In the genomic region with DNA sequence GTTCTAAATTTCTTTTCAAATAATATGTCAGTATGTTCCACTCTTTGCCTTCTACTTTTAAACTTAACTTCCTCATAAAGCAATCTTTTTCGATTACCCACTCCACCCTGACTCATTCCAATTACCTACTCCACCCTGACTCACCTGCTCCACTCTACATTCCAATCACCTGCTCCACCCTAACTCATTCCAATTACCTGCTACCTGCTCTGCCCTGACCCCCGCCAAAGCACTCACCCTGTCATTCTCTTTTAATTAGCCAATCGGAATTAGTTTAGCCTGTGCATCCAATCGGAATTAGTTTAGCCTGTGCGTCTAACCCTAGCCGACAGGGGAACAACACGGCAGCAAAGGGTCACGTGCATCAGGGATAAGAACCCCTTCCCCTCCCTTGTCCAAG, we compare ENCODE assay signal across 7 cellular contexts. TPM values are rescaled to one million over a fixed set of nuclear protein-coding genes. Genes with fewer than 3 reads are reported as not detected.
A peak's percentile ranks its signal among the peaks of the same experiment; 100 is the strongest.
DNase-seq lines count a peak whose midpoint lies in the region; ATAC-seq and TF ChIP-seq lines count a peak whose summit lies in the region.
"Not testable (repeated sequence)": the region's sequence is repeated elsewhere in the genome, so short reads cannot be mapped to it uniquely, and the experiment has no call there.

No MANE protein-coding gene starts in this region.

- TF ChIP-seq RAD21 in HCT116 (IDR thresholded peaks at IDR 0.05; ENCODE audit: low read depth), result not testable (repeated sequence)

- H4K20me1 ChIP-seq in HCT116 (ENCODE audit: insufficient read depth); PC-3 (ENCODE audit: low read length); mammary epithelial cell (ENCODE audit: insufficient read depth, low read length): not testable (repeated sequence)
- peaks cover 96% of the 10 kb centered on the region for H4K20me1 ChIP-seq in smooth muscle cell (ENCODE audit: low read depth)

- 88% methylated on average over 7 of the region's 8 CpGs for WGBS in mammary epithelial cell (ENCODE audit: low coverage, missing lambda C conversion rate)
- 96% methylated on average over 8 of the region's 8 CpGs for WGBS in smooth muscle cell (ENCODE audit: low lambda C conversion rate)

- not testable (repeated sequence) for BruUV-seq in HCT116 (replicated peaks; lab: Mats Ljungman, UMichigan); PC-3 (replicated peaks; lab: Mats Ljungman, UMichigan); mammary epithelial cell (replicated peaks; lab: Mats Ljungman, UMichigan)

- H3K4me2 ChIP-seq in HCT116 (ENCODE audit: low read length) (peak overlapping the region; percentile 95), PC-3 (ENCODE audit: low read length) (peak overlapping the region; percentile 83), mammary epithelial cell (ENCODE audit: insufficient read depth, low read depth, low read length) (peak overlapping the region; percentile 14)
- not testable (repeated sequence) for H3K4me2 ChIP-seq in smooth muscle cell

- in situ Hi-C loops in mammary epithelial cell (cut with MboI; ENCODE audit: low sequenced_read_pairs in 2 of 2), result not testable (repeated sequence)

- RAD21 ChIA-PET in HCT116 (lab: Charles Lee; ENCODE audit: low non-redundant PET in 1 of 2, low total read pairs in 2 of 2, uncharacterized antibody in 2 of 2, unreplicated experiment in 2 of 2), result not testable (repeated sequence)

- H3F3A ChIP-seq in PC-3 (ENCODE audit: low read length, unreplicated experiment); smooth muscle cell (ENCODE audit: low read depth): not testable (repeated sequence)

- peak; percentile 84 for DNase-seq in HCT116 (ENCODE audit: low read depth, low spot score)
- DNase-seq in PC-3, result peak; percentile 80
- peak; percentile 40 to 65 for DNase-seq in SW 1271 (lab: John Stamatoyannopoulos, UW)
- DNase-seq in mammary epithelial cell, result peak; percentile 35
- DNase-seq in epithelial cell of prostate (ENCODE audit: low read depth, low spot score), result peak; percentile 16
- not testable (repeated sequence) for DNase-seq in left lung; smooth muscle cell (lab: John Stamatoyannopoulos, UW; ENCODE audit: unreplicated experiment)

- intact Hi-C loops in HCT116 (cut with micrococcal nuclease), result loop anchor here (1.0 kb wide), 1 partner anchor 60 kb away; a partner anchor contains a TSS
- intact Hi-C loops in PC-3 (cut with micrococcal nuclease); mammary epithelial cell (cut with micrococcal nuclease); left lung (cut with DNase I): not testable (repeated sequence)

- H3K36me3 ChIP-seq in HCT116 (ENCODE audit: control insufficient read depth in 1 of 2, insufficient read depth in 2 of 2, low read length in 2 of 2); PC-3 (ENCODE audit: low read depth, low read length); mammary epithelial cell (ENCODE audit: insufficient read depth, low read length); smooth muscle cell (ENCODE audit: low read depth): not testable (repeated sequence)
- H3K36me3 ChIP-seq in left lung, result peaks cover 0 to 19% of the 10 kb centered on the region in 2 donors

- not testable (repeated sequence) for H3K9me3 ChIP-seq in HCT116 (ENCODE audit: control insufficient read depth in 1 of 2, insufficient read depth in 1 of 2, low read depth in 1 of 2, low read length in 2 of 2); PC-3 (ENCODE audit: low read length); mammary epithelial cell (replicated peaks; ENCODE audit: insufficient read depth, low read length); smooth muscle cell (replicated peaks; ENCODE audit: low read depth)
- H3K9me3 ChIP-seq in left lung, result peaks cover 0 to 14% of the 10 kb centered on the region in 2 donors

- H3K4me1 ChIP-seq in HCT116 (ENCODE audit: control insufficient read depth in 1 of 2, insufficient read depth in 2 of 2, low read length in 2 of 2) (peaks cover 44 to 93% of the 10 kb centered on the region in 2 experiments), PC-3 (ENCODE audit: insufficient read depth, low read length) (peaks cover 45% of the 10 kb centered on the region)
- H3K4me1 ChIP-seq in mammary epithelial cell (ENCODE audit: insufficient read depth, low read length); left lung; smooth muscle cell (ENCODE audit: low read depth): not testable (repeated sequence)

- dilution Hi-C loops in mammary epithelial cell (cut with HindIII; ENCODE audit: low sequenced_read_pairs), result not testable (repeated sequence)

- H3K4me3 ChIP-seq in HCT116 (replicated peaks in 1 of 2; ENCODE audit: low read depth in 1 of 2, low read length in 2 of 2), result peak overlapping the region; percentile 61 to 69
- peak overlapping the region; percentile 57 for H3K4me3 ChIP-seq in PC-3 (ENCODE audit: low read length)
- not testable (repeated sequence) for H3K4me3 ChIP-seq in mammary epithelial cell (replicated peaks in 1 of 3; ENCODE audit: insufficient read depth in 1 of 3, low read depth in 2 of 3, low read length in 3 of 3); left lung; smooth muscle cell

- H3K27ac ChIP-seq in HCT116 (ENCODE audit: low read depth, low read length) (peak overlapping the region; percentile 88), PC-3 (ENCODE audit: low read length) (peak overlapping the region; percentile 98), epithelial cell of prostate (peak overlapping the region; percentile 69), smooth muscle cell (ENCODE audit: low read depth) (peak overlapping the region; percentile 24)
- not testable (repeated sequence) for H3K27ac ChIP-seq in mammary epithelial cell (ENCODE audit: insufficient read depth, low read depth, low read length); left lung

- CTCF ChIA-PET in HCT116 (lab: Charles Lee); PC-3 (lab: Charles Lee); mammary epithelial cell (lab: Charles Lee; ENCODE audit: low non-redundant PET): not testable (repeated sequence)

- H3K9me2 ChIP-seq in HCT116 (ENCODE audit: insufficient read depth); PC-3 (replicated peaks; ENCODE audit: low read length): not testable (repeated sequence)

- ATAC-seq in HCT116 (peak; percentile 81), PC-3 (peak; percentile 56), left lung (peak; percentile 41)

- peaks cover 95% of the 10 kb centered on the region for H3K79me2 ChIP-seq in HCT116 (ENCODE audit: insufficient read depth, low read length)
- H3K79me2 ChIP-seq in PC-3 (ENCODE audit: low read length), result peaks cover 89% of the 10 kb centered on the region
- peaks cover 96% of the 10 kb centered on the region for H3K79me2 ChIP-seq in mammary epithelial cell (ENCODE audit: insufficient read depth, low read length)
- peaks cover 100% of the 10 kb centered on the region for H3K79me2 ChIP-seq in smooth muscle cell (ENCODE audit: low read depth)

- not testable (repeated sequence) for TF ChIP-seq POLR2A in HCT116 (IDR thresholded peaks at IDR 0.05; ENCODE audit: borderline replicate concordance, extremely low read depth, insufficient read depth, insufficient read length)

- H3K9ac ChIP-seq in HCT116 (ENCODE audit: low read length) (peak overlapping the region; percentile 82), PC-3 (ENCODE audit: low read length) (peak overlapping the region; percentile 75)
- H3K9ac ChIP-seq in mammary epithelial cell (ENCODE audit: insufficient read depth, low read length); smooth muscle cell (ENCODE audit: low read depth): not testable (repeated sequence)

- H3K27me3 ChIP-seq in HCT116 (ENCODE audit: insufficient read depth, low read length); PC-3 (ENCODE audit: low read length); mammary epithelial cell (ENCODE audit: insufficient read depth, low read length); left lung; smooth muscle cell (ENCODE audit: low read depth): not testable (repeated sequence)

- not testable (repeated sequence) for H2AFZ ChIP-seq in HCT116 (ENCODE audit: low read depth, low read length, poor library complexity, severe bottlenecking); mammary epithelial cell (ENCODE audit: low read depth, low read length); smooth muscle cell (ENCODE audit: low read depth)
- 0 out of 2 replicates have a peak overlapping the region, but pooled peaks have one; percentile 31 for H2AFZ ChIP-seq in PC-3 (ENCODE audit: low read length)

- TF ChIP-seq CTCF in HCT116 (IDR thresholded peaks at IDR 0.05 in 2 of 3, conservative IDR thresholded peaks at IDR 0.05 in 1 of 3; ENCODE audit: borderline replicate concordance in 1 of 3, insufficient read depth in 1 of 3, low read depth in 2 of 3, low read length in 2 of 3); PC-3 (conservative IDR thresholded peaks at IDR 0.05; ENCODE audit: low read depth, low read length); mammary epithelial cell (conservative IDR thresholded peaks at IDR 0.05 in 1 of 2, IDR thresholded peaks at IDR 0.05 in 1 of 2; ENCODE audit: extremely low read depth in 1 of 2, insufficient read depth in 1 of 2, low read depth in 1 of 2, low read length in 2 of 2); left lung (IDR thresholded peaks at IDR 0.05); smooth muscle cell (IDR thresholded peaks at IDR 0.05; ENCODE audit: borderline replicate concordance, insufficient read depth, poor library complexity, severe bottlenecking): not testable (repeated sequence)

- POLR2A ChIA-PET in HCT116 (lab: Charles Lee), result interaction anchor here (1.1 to 1.2 kb wide), 2 partner anchors 12 to 263 kb away, joined by 3 to 4 read pairs; no protein-coding TSS in a partner anchor
- POLR2A ChIA-PET in PC-3 (lab: Charles Lee; ENCODE audit: unreplicated experiment), result not testable (repeated sequence)

TF ChIP-seq in HCT116, 20 proteins besides CTCF, POLR2A, EP300 and RAD21 (continues in another document):
- TF ChIP-seq CBX3 (IDR thresholded peaks at IDR 0.05; ENCODE audit: low read depth), result peak; percentile 63; the same call in 1 of the 2 replicates
- TF ChIP-seq SIN3A (IDR thresholded peaks at IDR 0.05; ENCODE audit: low read depth), result 0 out of 2 replicates have a peak, but pooled peaks have one; percentile 19

RNA-seq across cellular contexts. Expression of a gene that starts 59.6 kb away (rescaled TPM):
- total RNA-seq in HCT116 (2021; ENCODE audit: unreplicated experiment), result 5.0 TPM
- 1.9 and 2.3 TPM in 2 replicates for polyA plus RNA-seq in HCT116 (2012)
- total RNA-seq in PC-3 (2014; rRNA removed), result 3.0 and 3.2 TPM in 2 replicates
- total RNA-seq in mammary epithelial cell, result 1 to 10 TPM; 3.2 to 5.3 TPM
- polyA plus RNA-seq in mammary epithelial cell, result 3.9 TPM
- 5.5 TPM for polyA minus RNA-seq in mammary epithelial cell
- total RNA-seq in left lung, result 1 to 10 TPM; 6.9 to 9.2 TPM
- 7.6 and 9.8 TPM in 2 replicates for total RNA-seq in smooth muscle cell
- 2.3 and 4.1 TPM in 2 replicates for polyA plus RNA-seq in smooth muscle cell
